In the genomic region with DNA sequence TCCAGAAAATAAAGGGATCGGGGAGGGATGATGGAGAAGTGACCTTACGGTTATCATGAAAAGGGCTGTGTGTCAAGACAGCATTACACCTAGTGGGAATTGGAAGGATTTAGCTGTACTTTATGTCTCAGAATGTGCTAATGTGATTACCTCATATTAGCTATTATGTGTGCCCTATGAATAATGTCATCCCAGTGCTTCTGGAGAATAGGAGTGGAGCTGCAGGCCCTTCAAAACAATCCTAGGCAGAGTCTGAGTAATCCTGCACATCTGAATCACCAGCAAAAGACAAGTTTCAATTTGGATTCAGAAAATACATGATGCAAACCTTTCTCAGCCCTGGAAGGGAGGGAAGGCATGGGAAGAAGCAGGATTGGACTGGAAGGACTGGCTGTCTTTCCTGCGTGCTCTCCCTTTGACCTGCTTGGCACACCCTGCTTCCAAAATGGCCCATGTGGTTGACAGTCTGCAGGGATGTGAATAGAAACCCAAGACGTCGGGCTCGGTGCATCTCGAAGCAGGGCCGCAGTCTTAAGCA, we compare ENCODE assay signal across 9 cellular contexts. TPM values are rescaled to one million over a fixed set of nuclear protein-coding genes. Genes with fewer than 3 reads are reported as not detected.
DNase-seq lines count a peak whose midpoint lies in the region; ATAC-seq and TF ChIP-seq lines count a peak whose summit lies in the region.
"Had no signal": no experiment of that assay in that cellular context is flagged by ENCODE, and none has a peak within 500 bp of the region (broad histone marks: within the 10 kb centered on the region; RNA-seq: fewer than 3 reads in every experiment).

No MANE protein-coding gene starts in this region.

- H3K79me2 ChIP-seq in osteoblast (ENCODE audit: insufficient read depth, low read length) = no peaks in the 10 kb centered on the region

- in situ Hi-C loops in GM13976 (cut with MboI; ENCODE audit: low sequenced_read_pairs, unreplicated experiment) = no loop called here

- H2AFZ ChIP-seq in osteoblast (ENCODE audit: low read length) = no peak overlapping the region

- H3K4me1 ChIP-seq in RWPE2 (ENCODE audit: insufficient read depth, poor library complexity, severe bottlenecking) (peaks cover 33% of the 10 kb centered on the region), osteoblast (ENCODE audit: insufficient read depth, low read length) (peaks cover 49% of the 10 kb centered on the region)

- H3K4me3 ChIP-seq in AG09309 (ENCODE audit: control insufficient read depth, low read depth, low read length) (no peak overlapping the region), RWPE2 (ENCODE audit: severe bottlenecking) (no peak overlapping the region), fibroblast of pulmonary artery (replicated peaks; ENCODE audit: low read depth, low read length) (no peak overlapping the region), osteoblast (ENCODE audit: insufficient read depth, low read length) (no peak overlapping the region)

- DNase-seq in AG09309 (ENCODE audit: low read depth) (peak; percentile 93), RWPE2 (ENCODE audit: low spot score) (peak; percentile 66), fibroblast of pulmonary artery (ENCODE audit: low read depth) (peak; percentile 97), osteoblast (ENCODE audit: insufficient read length, low spot score, missing footprints) (peak; percentile 91), GM13976 (ENCODE audit: low spot score) (no peak), NCI-H2107 (lab: John Stamatoyannopoulos, UW) (no peak)
- DNase-seq: T-cell had no signal

- no peaks in the 10 kb centered on the region for H3K36me3 ChIP-seq in RWPE2 (ENCODE audit: low read depth)
- no peaks in the 10 kb centered on the region for H3K36me3 ChIP-seq in osteoblast (ENCODE audit: insufficient read depth, low read length)

- no peaks in the 10 kb centered on the region for H4K20me1 ChIP-seq in osteoblast (ENCODE audit: insufficient read depth, low read length)

- H3K27me3 ChIP-seq in RWPE2 (ENCODE audit: insufficient read depth, poor library complexity, severe bottlenecking) (no peaks in the 10 kb centered on the region), osteoblast (ENCODE audit: insufficient read depth, low read length) (no peaks in the 10 kb centered on the region)

- H3K9me3 ChIP-seq in RWPE2 (ENCODE audit: severe bottlenecking) (no peaks in the 10 kb centered on the region), osteoblast (ENCODE audit: low read depth, low read length) (no peaks in the 10 kb centered on the region)

- ATAC-seq in RWPE2 (ENCODE audit: low read depth) (peak; percentile 94), GM21423 (IDR thresholded peaks at IDR 0.05; ENCODE audit: unreplicated experiment) (no peak), GM21367 (IDR thresholded peaks at IDR 0.05; ENCODE audit: unreplicated experiment) (no peak)
- ATAC-seq: T-cell had no signal

- TF ChIP-seq CTCF in AG09309 (IDR thresholded peaks at IDR 0.05; ENCODE audit: control insufficient read depth, insufficient read depth, low read depth, low read length, missing control alignments) (no peak), RWPE2 (IDR thresholded peaks at IDR 0.05; ENCODE audit: poor library complexity, severe bottlenecking) (no peak), fibroblast of pulmonary artery (IDR thresholded peaks at IDR 0.05; ENCODE audit: low read length, missing control alignments) (no peak), osteoblast (IDR thresholded peaks at IDR 0.05; ENCODE audit: extremely low read depth, low read depth, low read length) (no peak), GM13976 (IDR thresholded peaks at IDR 0.05; ENCODE audit: borderline replicate concordance, control extremely low read depth, extremely low read depth, insufficient read depth, missing control alignments) (no peak)

- H3K4me2 ChIP-seq in osteoblast (ENCODE audit: insufficient read depth, low read length) = peak overlapping the region; percentile 63

- peak overlapping the region; percentile 92 for H3K27ac ChIP-seq in RWPE2 (ENCODE audit: poor library complexity, severe bottlenecking)
- peak overlapping the region; percentile 99 for H3K27ac ChIP-seq in osteoblast (ENCODE audit: low read depth, low read length)

RNA-seq across cellular contexts. Expression of a gene that starts 54.1 kb away (rescaled TPM):
- 29.7 and 33.6 TPM in 2 replicates for total RNA-seq in osteoblast

Comparison
In these comparisons a context has a peak if more than half of its experiments do, and no peak if none do; other contexts are left out.
1. DNase-seq: peak in AG09309 (single experiment), RWPE2 (single experiment), fibroblast of pulmonary artery (single experiment) and osteoblast (single experiment); none in GM13976 (single experiment) and NCI-H2107 (single experiment).